8 cellular contexts compared by ENCODE assay signal in genomic region chr5:139745800-139746690, GRCh38. TPM values are rescaled to one million over a fixed set of nuclear protein-coding genes. Genes with fewer than 3 reads are reported as not detected.
DNase-seq lines count a peak whose midpoint lies in the region; ATAC-seq and TF ChIP-seq lines count a peak whose summit lies in the region.

No MANE protein-coding gene starts in this region.

- peak overlapping the region; percentile 56 for H2AFZ ChIP-seq in neural progenitor cell (replicated peaks)

- peak overlapping the region; percentile 39 to 60 for H3K4me3 ChIP-seq in Panc1 (ENCODE audit: low read depth in 2 of 2, low read length in 2 of 2)
- H3K4me3 ChIP-seq in gastroesophageal sphincter = peak overlapping the region; percentile 22 to 50
- H3K4me3 ChIP-seq in neural progenitor cell = peak overlapping the region; percentile 41
- peak overlapping the region; percentile 44 for H3K4me3 ChIP-seq in upper lobe of right lung

- no peak overlapping the region for H3K9ac ChIP-seq in neural progenitor cell

- no peaks in the 10 kb centered on the region for H3K36me3 ChIP-seq in Panc1 (ENCODE audit: control insufficient read depth, insufficient read depth, low read length)
- H3K36me3 ChIP-seq in gastroesophageal sphincter = no peaks in the 10 kb centered on the region
- no peaks in the 10 kb centered on the region for H3K36me3 ChIP-seq in neural progenitor cell
- H3K36me3 ChIP-seq in upper lobe of right lung = no peaks in the 10 kb centered on the region

- 0 to 80% methylated on average over 1 to 9 of the region's 44 CpGs for WGBS in gastroesophageal sphincter (ENCODE audit: low coverage in 1 of 2), 2 donors

- H3F3A ChIP-seq in neural progenitor cell (ENCODE audit: low read depth) = peaks cover 24% of the 10 kb centered on the region

- TF ChIP-seq CTCF in Panc1 (IDR thresholded peaks at IDR 0.05) (no peak), gastroesophageal sphincter (IDR thresholded peaks at IDR 0.05) (no peak), neural progenitor cell (IDR thresholded peaks at IDR 0.05) (no peak), upper lobe of right lung (IDR thresholded peaks at IDR 0.05) (no peak)

- in situ Hi-C loops in Panc1 (cut with HindIII; ENCODE audit: low pct_unique_long_range_greater_than_20kb, low sequenced_read_pairs) = no loop called here

- H3K4me1 ChIP-seq in Panc1 (ENCODE audit: control insufficient read depth, insufficient read depth, low read length) (peaks cover 21% of the 10 kb centered on the region), gastroesophageal sphincter (peaks cover 0 to 37% (median 28%) of the 10 kb centered on the region in 3 donors), neural progenitor cell (peaks cover 37% of the 10 kb centered on the region), upper lobe of right lung (peaks cover 22% of the 10 kb centered on the region)

- H3K27ac ChIP-seq in Panc1 (ENCODE audit: low read length) (no peak overlapping the region), gastroesophageal sphincter (peak overlapping the region in 3 of 4 donors; percentile 38 to 64 (median 59)), neural progenitor cell (no peak overlapping the region), upper lobe of right lung (no peak overlapping the region)

- H3K79me2 ChIP-seq in neural progenitor cell (ENCODE audit: low read depth) = no peaks in the 10 kb centered on the region

- no peaks in the 10 kb centered on the region for H3K9me3 Mint-ChIP-seq in activated naive CD4-positive, alpha-beta T cell treated with anti-CD3 and anti-CD28 coated beads for 36 hours
- H3K9me3 Mint-ChIP-seq in neural progenitor cell = no peaks in the 10 kb centered on the region

- no TSS peak for BruUV-seq in Panc1 (replicated peaks; lab: Mats Ljungman, UMichigan)

- TF ChIP-seq POLR2A in gastroesophageal sphincter (IDR thresholded peaks at IDR 0.05) = no peak

- peak overlapping the region; percentile 94 for H3K4me2 ChIP-seq in neural progenitor cell

- H3K4me3 Mint-ChIP-seq in activated naive CD4-positive, alpha-beta T cell treated with anti-CD3 and anti-CD28 coated beads for 36 hours = peak overlapping the region; percentile 72
- H3K4me3 Mint-ChIP-seq in neural progenitor cell = peak overlapping the region; percentile 85

- DNase-seq in GM04504 (ENCODE audit: low read depth) (peak; percentile 38), Panc1 (ENCODE audit: low read depth, low spot score) (no peak), neural progenitor cell (ENCODE audit: low spot score) (peak; percentile 94), upper lobe of right lung (no peak)
- DNase-seq in activated naive CD4-positive, alpha-beta T cell treated with anti-CD3 and anti-CD28 coated beads for 36 hours = peak; percentile 50

- no peak overlapping the region for H3K27ac Mint-ChIP-seq in activated naive CD4-positive, alpha-beta T cell treated with anti-CD3 and anti-CD28 coated beads for 36 hours
- H3K27ac Mint-ChIP-seq in neural progenitor cell = peak overlapping the region; percentile 96

- H3K27me3 Mint-ChIP-seq in activated naive CD4-positive, alpha-beta T cell treated with anti-CD3 and anti-CD28 coated beads for 36 hours (ENCODE audit: low read depth) = peaks cover 15% of the 10 kb centered on the region
- peaks cover 22% of the 10 kb centered on the region for H3K27me3 Mint-ChIP-seq in neural progenitor cell (ENCODE audit: insufficient read depth, low read depth)

- H3K27me3 ChIP-seq in Panc1 (ENCODE audit: control insufficient read depth, insufficient read depth, low read length) (no peaks in the 10 kb centered on the region), gastroesophageal sphincter (peaks cover 26% of the 10 kb centered on the region), neural progenitor cell (peaks cover 69% of the 10 kb centered on the region), upper lobe of right lung (peaks cover 21% of the 10 kb centered on the region)

- H3K4me1 Mint-ChIP-seq in activated naive CD4-positive, alpha-beta T cell treated with anti-CD3 and anti-CD28 coated beads for 36 hours (ENCODE audit: low read depth) = peaks cover 21% of the 10 kb centered on the region
- H3K4me1 Mint-ChIP-seq in neural progenitor cell = peaks cover 69% of the 10 kb centered on the region

- peaks cover 15% of the 10 kb centered on the region for H4K20me1 ChIP-seq in neural progenitor cell (ENCODE audit: low read depth)

- CTCF ChIA-PET in Panc1 (lab: Charles Lee) = interaction anchor here (1.0 kb wide), 1 partner anchor 20 kb away, joined by 4 read pairs; no protein-coding TSS in a partner anchor
- CTCF ChIA-PET in activated naive CD4-positive, alpha-beta T cell treated with anti-CD3 and anti-CD28 coated beads for 36 hours (lab: Charles Lee) = interaction anchor here (1.4 kb wide), 2 partner anchors 20 to 36 kb away, joined by 3 read pairs; no protein-coding TSS in a partner anchor

- POLR2A ChIA-PET in Panc1 (lab: Charles Lee) = no interaction called here

- H3K9me3 ChIP-seq in Panc1 (ENCODE audit: control insufficient read depth, insufficient read depth, low read depth, low read length) (no peaks in the 10 kb centered on the region), gastroesophageal sphincter (no peaks in the 10 kb centered on the region), neural progenitor cell (ENCODE audit: low read depth) (no peaks in the 10 kb centered on the region), upper lobe of right lung (no peaks in the 10 kb centered on the region)

- no peak for TF ChIP-seq EP300 in gastroesophageal sphincter (IDR thresholded peaks at IDR 0.05)

- ATAC-seq in HG03064 (IDR thresholded peaks at IDR 0.05; ENCODE audit: low read depth, unreplicated experiment) = peak; percentile 27
- ATAC-seq in Panc1 = peak; percentile 79
- peak; percentile 79 for ATAC-seq in gastroesophageal sphincter
- peak; percentile 55 for ATAC-seq in upper lobe of right lung
- no peak for ATAC-seq in HG02623 (IDR thresholded peaks at IDR 0.05; ENCODE audit: unreplicated experiment)

- intact Hi-C loops in Panc1 (cut with micrococcal nuclease; ENCODE audit: unreplicated experiment) = no loop called here
- intact Hi-C loops in activated naive CD4-positive, alpha-beta T cell treated with anti-CD3 and anti-CD28 coated beads for 36 hours (cut with micrococcal nuclease) = loop anchor here (2.0 to 5.0 kb wide), 3 partner anchors 35 to 329 kb away; no protein-coding TSS in a partner anchor
- intact Hi-C loops in upper lobe of right lung (cut with DNase I) = no loop called here

- H3K36me3 Mint-ChIP-seq in activated naive CD4-positive, alpha-beta T cell treated with anti-CD3 and anti-CD28 coated beads for 36 hours (ENCODE audit: low read depth) = no peaks in the 10 kb centered on the region
- no peaks in the 10 kb centered on the region for H3K36me3 Mint-ChIP-seq in neural progenitor cell

RNA-seq across cellular contexts. Expression of gene PSD2, which starts 49.6 kb away (rescaled TPM):
- 0.05 TPM for total RNA-seq in Panc1 (2021; ENCODE audit: unreplicated experiment)
- polyA plus RNA-seq in Panc1 (2012; ENCODE audit: insufficient read length) = 0.13 TPM
- not detected for total RNA-seq in activated naive CD4-positive, alpha-beta T cell treated with anti-CD3 and anti-CD28 coated beads for 36 hours
- under 1 TPM in 2 of 4 donors, not detected in 2; 0.13 to 0.16 TPM for total RNA-seq in gastroesophageal sphincter
- 0.09 and 0.53 TPM in 2 replicates for total RNA-seq in neural progenitor cell (ENCODE audit: low replicate concordance)
- total RNA-seq in upper lobe of right lung = not detected

Comparison
In these comparisons a context has a peak if more than half of its experiments do, and no peak if none do; other contexts are left out.
1. DNase-seq: peak in GM04504 (single experiment), activated naive CD4-positive, alpha-beta T cell treated with anti-CD3 and anti-CD28 coated beads for 36 hours (single experiment) and neural progenitor cell (single experiment); none in Panc1 (single experiment) and upper lobe of right lung (single experiment).
2. H3K27ac ChIP-seq: peak in gastroesophageal sphincter (3 of 4); none in Panc1 (single experiment), neural progenitor cell (single experiment) and upper lobe of right lung (single experiment).
3. Peak in every context shown above with its lines, with median percentiles within 50 percentile points of each other: H3K4me3 ChIP-seq.